8 cellular contexts compared by ENCODE assay signal in genomic region chr10:122164028-122164601, GRCh38.
A peak's percentile ranks its signal among the peaks of the same experiment; 100 is the strongest.
DNase-seq lines count a peak whose midpoint lies in the region; ATAC-seq and TF ChIP-seq lines count a peak whose summit lies in the region.

No MANE protein-coding gene starts in this region.

- no peaks in the 10 kb centered on the region for H3K9me2 ChIP-seq in neural cell (ENCODE audit: insufficient read depth, low read length)

- no peak for TF ChIP-seq RAD21 in neural cell (conservative IDR thresholded peaks at IDR 0.05)

- no peak for TF ChIP-seq CTCF in BE2C (IDR thresholded peaks at IDR 0.05; ENCODE audit: low read depth, low read length)
- peak in 1 of 3 experiments; percentile 5 for TF ChIP-seq CTCF in esophagus muscularis mucosa (IDR thresholded peaks at IDR 0.05)
- no peak for TF ChIP-seq CTCF in neural cell (IDR thresholded peaks at IDR 0.05; ENCODE audit: poor library complexity, severe bottlenecking)

- H3K4me1 ChIP-seq in BE2C, result peaks cover 5% of the 10 kb centered on the region; the same call in 1 of the 2 replicates
- H3K4me1 ChIP-seq in esophagus muscularis mucosa, result peaks cover 46 to 98% (median 90%) of the 10 kb centered on the region in 4 donors

- 57% methylated on average over 4 of the region's 24 CpGs for WGBS in esophagus muscularis mucosa

- no peaks in the 10 kb centered on the region for H3K9me3 ChIP-seq in BE2C
- no peaks in the 10 kb centered on the region for H3K9me3 ChIP-seq in esophagus muscularis mucosa
- H3K9me3 ChIP-seq in neural cell (ENCODE audit: low read length), result no peaks in the 10 kb centered on the region
- no peaks in the 10 kb centered on the region for H3K9me3 ChIP-seq in MG63

- H3K4me2 ChIP-seq in neural cell (ENCODE audit: low read length), result peak overlapping the region; percentile 83

- H3K27ac ChIP-seq in esophagus muscularis mucosa (replicated peaks in 1 of 4), result peak overlapping the region; percentile 77 to 86 (median 82)
- peak overlapping the region; percentile 95 for H3K27ac ChIP-seq in neural cell (ENCODE audit: low read length)

- H3K36me3 ChIP-seq in BE2C, result no peaks in the 10 kb centered on the region
- H3K36me3 ChIP-seq in esophagus muscularis mucosa, result peaks cover 0 to 21% (median 0%) of the 10 kb centered on the region in 4 donors
- no peaks in the 10 kb centered on the region for H3K36me3 ChIP-seq in neural cell (ENCODE audit: insufficient read depth, low read length)
- no peaks in the 10 kb centered on the region for H3K36me3 ChIP-seq in MG63

- intact Hi-C loops in esophagus muscularis mucosa (cut with DNase I), result no loop called here

- peaks cover 14% of the 10 kb centered on the region for H3F3A ChIP-seq in neural cell (ENCODE audit: insufficient read depth, low read length, poor library complexity, severe bottlenecking)

- no peak for TF ChIP-seq EP300 in esophagus muscularis mucosa (IDR thresholded peaks at IDR 0.05)
- TF ChIP-seq EP300 in neural cell (conservative IDR thresholded peaks at IDR 0.05; ENCODE audit: poor library complexity, severe bottlenecking), result no peak

- peak overlapping the region; percentile 34 for H2AFZ ChIP-seq in neural cell (ENCODE audit: low read depth, low read length)

- no peak for TF ChIP-seq POLR2A in esophagus muscularis mucosa (IDR thresholded peaks at IDR 0.05; ENCODE audit: low read depth)

- peak; percentile 71 for DNase-seq in BE2C
- peak; percentile 31 for DNase-seq in NCI-H345 treated with DMSO at 0.1 percent for 48 hours (lab: John Stamatoyannopoulos, UW; ENCODE audit: unreplicated experiment)
- no peak for DNase-seq in esophagus muscularis mucosa (ENCODE audit: extremely low spot score)
- DNase-seq in NCI-H774 (lab: John Stamatoyannopoulos, UW), result no peak
- DNase-seq in MG63, result no peak

- H3K27me3 ChIP-seq in BE2C (no peaks in the 10 kb centered on the region), esophagus muscularis mucosa (no peaks in the 10 kb centered on the region), neural cell (ENCODE audit: insufficient read depth, low read depth, low read length) (no peaks in the 10 kb centered on the region), MG63 (no peaks in the 10 kb centered on the region)

- H3K4me3 ChIP-seq in BE2C (ENCODE audit: low read depth, low read length), result peak overlapping the region; percentile 86
- peak overlapping the region; percentile 55 to 64 (median 57) for H3K4me3 ChIP-seq in esophagus muscularis mucosa
- H3K4me3 ChIP-seq in neural cell (ENCODE audit: low read length), result peak overlapping the region; percentile 94
- H3K4me3 ChIP-seq in MG63, result no peak overlapping the region

- H3K9ac ChIP-seq in neural cell (ENCODE audit: low read length), result peak overlapping the region; percentile 99

- peaks cover 4% of the 10 kb centered on the region for H4K20me1 ChIP-seq in neural cell (ENCODE audit: insufficient read depth)

- peaks cover 47% of the 10 kb centered on the region for H3K79me2 ChIP-seq in neural cell (replicated peaks; ENCODE audit: insufficient read depth, low read length)

- ATAC-seq in GM21576 (IDR thresholded peaks at IDR 0.05; ENCODE audit: unreplicated experiment) (no peak), GM21360 (IDR thresholded peaks at IDR 0.05; ENCODE audit: unreplicated experiment) (no peak)

TF ChIP-seq in neural cell, 6 proteins besides CTCF, POLR2A, EP300 and RAD21:
- TF ChIP-seq REST (IDR thresholded peaks at IDR 0.05; ENCODE audit: borderline replicate concordance), result peak; percentile 28
- peak; percentile 38 for TF ChIP-seq MXI1 (conservative IDR thresholded peaks at IDR 0.05; ENCODE audit: poor library complexity, severe bottlenecking)
- peak; percentile 85 for TF ChIP-seq POLR2AphosphoS5 (IDR thresholded peaks at IDR 0.05)
- peak; percentile 40 for TF ChIP-seq SMC3 (conservative IDR thresholded peaks at IDR 0.05; ENCODE audit: poor library complexity)
- TF ChIP-seq EZH2 (IDR thresholded peaks at IDR 0.05; ENCODE audit: borderline replicate concordance, insufficient read depth, low read length, poor library complexity, severe bottlenecking), result no peak
- peak; percentile 71 for TF ChIP-seq TAF1 (IDR thresholded peaks at IDR 0.05; ENCODE audit: low read depth)

Comparison
In these comparisons a context has a peak if more than half of its experiments do, and no peak if none do; other contexts are left out.
1. DNase-seq: peak in BE2C (single experiment) and NCI-H345 treated with DMSO at 0.1 percent for 48 hours (single experiment); none in esophagus muscularis mucosa (single experiment), NCI-H774 (single experiment) and MG63 (single experiment).